ENCODE assay signal across 11 cellular contexts in genomic region chr5:107869459-107870115, GRCh38.
DNase-seq lines count a peak whose midpoint lies in the region; FAIRE-seq and TF ChIP-seq lines count a peak whose summit lies in the region.
"Had no signal": no experiment of that assay in that cellular context is flagged by ENCODE, and none has a peak within 500 bp of the region (broad histone marks: within the 10 kb centered on the region; RNA-seq: fewer than 3 reads in every experiment).

No MANE protein-coding gene starts in this region.

- H3K36me3 ChIP-seq in small intestine (ENCODE audit: control insufficient read depth in 2 of 2, insufficient read depth in 2 of 2, low read length in 2 of 2) (no peaks in the 10 kb centered on the region), sigmoid colon (no peaks in the 10 kb centered on the region)
- H3K36me3 ChIP-seq: ovary had no signal

- H3K27ac ChIP-seq in small intestine (ENCODE audit: low read depth in 1 of 2, low read length in 1 of 2) (no peak overlapping the region), sigmoid colon (peak overlapping the region in 2 of 4 donors; percentile 11 to 62)
- H3K27ac ChIP-seq: ovary had no signal

- DNase-seq in HCEC 1CT = peak; percentile 92
- DNase-seq in SW 1271 (lab: John Stamatoyannopoulos, UW) = peak; percentile 12 to 75
- peak; percentile 42 for DNase-seq in fibroblast of villous mesenchyme (ENCODE audit: low read depth)
- peak; percentile 24 for DNase-seq in small intestine
- no peak for DNase-seq in GM13977 (ENCODE audit: low spot score)
- no peak for DNase-seq in activated CD4-positive, alpha-beta T cell treated with anti-CD3 and anti-CD28 coated beads, Interleukin-2, amount 50 U/mL, for 4 hours
- DNase-seq in sigmoid colon = no peak
- DNase-seq: activated CD4-positive, alpha-beta T cell treated with anti-CD3 and anti-CD28 coated beads, Interleukin-2, amount 50 U/mL, for 48 hours; aorta; NCI-H1436 treated with DMSO at 0.1 percent for 48 hours; ovary had no signal

- no peak overlapping the region for H3K4me3 ChIP-seq in fibroblast of villous mesenchyme (ENCODE audit: low read depth, low read length)
- H3K4me3 ChIP-seq in small intestine (ENCODE audit: low read depth in 1 of 2, low read length in 2 of 2) = no peak overlapping the region
- no peak overlapping the region for H3K4me3 ChIP-seq in sigmoid colon
- H3K4me3 ChIP-seq: ovary had no signal

- H3K27me3 ChIP-seq in small intestine (ENCODE audit: control insufficient read depth in 2 of 2, insufficient read depth in 2 of 2, low read length in 2 of 2) (no peaks in the 10 kb centered on the region), sigmoid colon (no peaks in the 10 kb centered on the region)
- H3K27me3 ChIP-seq: ovary had no signal

- no peaks in the 10 kb centered on the region for H3K9me3 ChIP-seq in small intestine (ENCODE audit: control insufficient read depth, low read depth)
- no peaks in the 10 kb centered on the region for H3K9me3 ChIP-seq in sigmoid colon

- FAIRE-seq in small intestine (lab: Jason Lieb, UNC) = no peak

- TF ChIP-seq CTCF in fibroblast of villous mesenchyme (IDR thresholded peaks at IDR 0.05; ENCODE audit: insufficient read depth, low read depth, low read length) (no peak), GM13977 (IDR thresholded peaks at IDR 0.05; ENCODE audit: extremely low read depth, insufficient read depth, missing control alignments) (no peak), sigmoid colon (IDR thresholded peaks at IDR 0.05) (no peak)

- H3K4me1 ChIP-seq in small intestine (ENCODE audit: control insufficient read depth in 2 of 2, insufficient read depth in 1 of 2, low read depth in 1 of 2, low read length in 1 of 2) = no peaks in the 10 kb centered on the region
- peaks cover 0 to 28% (median 21%) of the 10 kb centered on the region in 4 donors for H3K4me1 ChIP-seq in sigmoid colon

- in situ Hi-C loops in GM13977 (cut with MboI; ENCODE audit: low pct_unique_long_range_greater_than_20kb, low sequenced_read_pairs, unreplicated experiment) = no loop called here

- TF ChIP-seq POLR2A in sigmoid colon (IDR thresholded peaks at IDR 0.05) = no peak

- no peak for TF ChIP-seq EP300 in sigmoid colon (IDR thresholded peaks at IDR 0.05)

- 68 to 77% (median 77%) methylated on average over 4 of the region's 4 CpGs for WGBS in small intestine, 3 donors
- 68 to 82% methylated on average over 4 of the region's 4 CpGs for WGBS in sigmoid colon, 2 donors

- intact Hi-C loops in sigmoid colon (cut with DNase I) = no loop called here

Comparison
In these comparisons a context has a peak if more than half of its experiments do, and no peak if none do; other contexts are left out.
1. DNase-seq: peak in HCEC 1CT (single experiment), SW 1271 (2 of 2), fibroblast of villous mesenchyme (single experiment) and small intestine (single experiment); none in GM13977 (single experiment), activated CD4-positive, alpha-beta T cell treated with anti-CD3 and anti-CD28 coated beads, Interleukin-2, amount 50 U/mL, for 4 hours (0 of 2) and sigmoid colon (single experiment).